Comparison of ENCODE assay signal across 8 cellular contexts in genomic region chr7:27031289-27032172, GRCh38.
DNase-seq lines count a peak whose midpoint lies in the region; ATAC-seq, FAIRE-seq and TF ChIP-seq lines count a peak whose summit lies in the region.

No MANE protein-coding gene starts in this region.

- H3K9me1 ChIP-seq in IMR-90 (ENCODE audit: insufficient read depth, low read length): no peaks in the 10 kb centered on the region

- H3K36me3 Mint-ChIP-seq in brain: no peaks in the 10 kb centered on the region

- H3K36me3 ChIP-seq in IMR-90 (ENCODE audit: control insufficient read depth, insufficient read depth, low read length): no peaks in the 10 kb centered on the region
- H3K36me3 ChIP-seq in thyroid gland: no peaks in the 10 kb centered on the region

- H3K27me3 Mint-ChIP-seq in brain: no peaks in the 10 kb centered on the region

- H3K27ac Mint-ChIP-seq in brain: peak overlapping the region in 3 of 5 experiments; percentile 42 to 61 (median 48)

- 0 out of 4 replicates have a peak overlapping the region, but pooled peaks of 1 of the 2 experiments have one; percentile 1 for H4K8ac ChIP-seq in IMR-90 (ENCODE audit: low read depth in 2 of 2, low read length in 2 of 2)

- H3K4me3 Mint-ChIP-seq in brain: peak overlapping the region in 1 of 5 experiments; percentile 4

- peaks cover 4% of the 10 kb centered on the region; the same call in 1 of the 2 replicates for H3K27me3 ChIP-seq in IMR-90 (ENCODE audit: control insufficient read depth, insufficient read depth, low read length)
- H3K27me3 ChIP-seq in thyroid gland: no peaks in the 10 kb centered on the region

- no peak overlapping the region for H3K27ac ChIP-seq in IMR-90 (ENCODE audit: insufficient read depth, low read length)
- H3K27ac ChIP-seq in thyroid gland: no peak overlapping the region

- H3K9me3 Mint-ChIP-seq in brain: no peaks in the 10 kb centered on the region

- H3K14ac ChIP-seq in IMR-90 (replicated peaks; ENCODE audit: low read depth, low read length): no peak overlapping the region

- no peak overlapping the region; the same call in 1 of the 2 replicates for H3K18ac ChIP-seq in IMR-90 (ENCODE audit: low read depth, low read length)

- TF ChIP-seq POLR2A in IMR-90 (IDR thresholded peaks at IDR 0.05; ENCODE audit: low read depth, low read length) (no peak), thyroid gland (IDR thresholded peaks at IDR 0.05) (no peak)

- H4K5ac ChIP-seq in IMR-90 (ENCODE audit: low read depth, low read length): no peak overlapping the region

- no peaks in the 10 kb centered on the region for H4K20me1 ChIP-seq in IMR-90 (ENCODE audit: insufficient read depth, low read length)

- no peak overlapping the region for H2BK15ac ChIP-seq in IMR-90 (ENCODE audit: low read depth, low read length)

- no peak overlapping the region for H3K23ac ChIP-seq in IMR-90 (ENCODE audit: low read depth, low read length)

- H3K9me3 ChIP-seq in IMR-90 (ENCODE audit: control insufficient read depth, insufficient read depth, low read length) (no peaks in the 10 kb centered on the region), thyroid gland (no peaks in the 10 kb centered on the region)

- no peak overlapping the region for H2BK20ac ChIP-seq in IMR-90 (ENCODE audit: low read depth, low read length)

- POLR2A ChIA-PET in IMR-90 (lab: Charles Lee; ENCODE audit: unreplicated experiment): no interaction called here

- H3K4me2 ChIP-seq in IMR-90 (ENCODE audit: low read depth, low read length): peak overlapping the region; percentile 95

- dilution Hi-C loops in IMR-90 (cut with HindIII; ENCODE audit: low sequenced_read_pairs, unreplicated experiment): no loop called here

- H3K79me1 ChIP-seq in IMR-90 (ENCODE audit: low read depth in 1 of 2, low read length in 2 of 2): no peaks in the 10 kb centered on the region

- in situ Hi-C loops in IMR-90 (cut with MboI; ENCODE audit: low sequenced_read_pairs): no loop called here

- intact Hi-C loops in IMR-90 (cut with micrococcal nuclease) (loop anchor here (5.0 kb wide), 1 partner anchor 101 kb away; the partner anchor contains the start of gene HOXA4), thyroid gland (cut with DNase I) (no loop called here)

- H2BK5ac ChIP-seq in IMR-90 (ENCODE audit: low read depth, low read length, poor library complexity, severe bottlenecking): peak overlapping the region; percentile 35

- H2AK5ac ChIP-seq in IMR-90 (ENCODE audit: low read depth, low read length): no peak overlapping the region

- BruUV-seq in IMR-90 (replicated peaks; lab: Mats Ljungman, UMichigan): no TSS peak

- peak; percentile 77 for ATAC-seq in IMR-90 (ENCODE audit: low read depth)

- H3K56ac ChIP-seq in IMR-90 (ENCODE audit: extremely low read depth, insufficient read depth, low read length): no peak overlapping the region

- H3K9ac ChIP-seq in IMR-90 (ENCODE audit: low read depth, low read length): no peak overlapping the region; the same call in 1 of the 2 replicates

- H2AK9ac ChIP-seq in IMR-90 (replicated peaks; ENCODE audit: low read depth, low read length, poor library complexity): no peak overlapping the region

- FAIRE-seq in GM19239 (lab: Jason Lieb, UNC): peak; percentile 72

- H3K4me1 ChIP-seq in IMR-90 (ENCODE audit: control insufficient read depth, insufficient read depth, low read length): peaks cover 2% of the 10 kb centered on the region; the same call in 1 of the 2 replicates
- H3K4me1 ChIP-seq in thyroid gland: no peaks in the 10 kb centered on the region

- H2AFZ ChIP-seq in IMR-90 (replicated peaks; ENCODE audit: low read length, poor library complexity): no peak overlapping the region

- no peak overlapping the region for H2BK120ac ChIP-seq in IMR-90 (ENCODE audit: low read depth, low read length)

- no peak overlapping the region for H4K91ac ChIP-seq in IMR-90 (ENCODE audit: insufficient read depth, low read depth, low read length)

- TF ChIP-seq CTCF in IMR-90 (conservative IDR thresholded peaks at IDR 0.05; ENCODE audit: low read depth, low read length): no peak
- no peak for TF ChIP-seq CTCF in brain (conservative IDR thresholded peaks at IDR 0.05)
- no peak for TF ChIP-seq CTCF in thyroid gland (IDR thresholded peaks at IDR 0.05)

- peaks cover 59% of the 10 kb centered on the region for H3K4me1 Mint-ChIP-seq in brain

- peak; percentile 85 to 90 for DNase-seq in AML-193 (lab: John Stamatoyannopoulos, UW)
- DNase-seq in GM19239 (ENCODE audit: insufficient read length, low spot score): no peak
- peak; percentile 87 for DNase-seq in IMR-90
- DNase-seq in non-pigmented ciliary epithelial cell (ENCODE audit: low read depth): peak; percentile 6
- no peak for DNase-seq in NCI-H1417 treated with DMSO at 0.1 percent for 48 hours (lab: John Stamatoyannopoulos, UW)
- no peak for DNase-seq in stimulated activated naive CD4-positive, alpha-beta T cell treated with Interleukin-2 at 50 U/mL for 16 hours (lab: John Stamatoyannopoulos, UW)
- no peak for DNase-seq in thyroid gland

- 92% methylated on average over 2 of the region's 8 CpGs; no CpG with 5 or more reads in 1 of the 2 experiments for WGBS in IMR-90 (ENCODE audit: extremely low coverage in 2 of 2, insufficient read length in 1 of 2), 2 experiments
- 83 to 93% methylated on average over 8 of the region's 8 CpGs for WGBS in thyroid gland, 2 donors

- peak overlapping the region; percentile 18; the same call in 1 of the 2 replicates for H3K4me3 ChIP-seq in IMR-90 (ENCODE audit: insufficient read depth, low read depth, low read length)
- H3K4me3 ChIP-seq in thyroid gland (replicated peaks in 1 of 3): no peak overlapping the region

- no peak overlapping the region for H3K4ac ChIP-seq in IMR-90 (ENCODE audit: low read depth, low read length)

- TF ChIP-seq RAD21 in IMR-90 (IDR thresholded peaks at IDR 0.05; ENCODE audit: low read length): no peak

- CTCF ChIA-PET in IMR-90 (lab: Yijun Ruan, JAX): interaction anchor here (1.0 kb wide), 1 partner anchor 11 kb away, joined by 3 read pairs; no protein-coding TSS in a partner anchor

TF ChIP-seq in IMR-90, 13 proteins besides CTCF, POLR2A, EP300 and RAD21:
- peak; percentile 81 for TF ChIP-seq CEBPB (IDR thresholded peaks at IDR 0.05; ENCODE audit: low read depth, low read length)
- TF ChIP-seq FOS (IDR thresholded peaks at IDR 0.05; ENCODE audit: low read depth, low read length): no peak
- no peak; the same call in 1 of the 2 replicates for TF ChIP-seq SMC3 (IDR thresholded peaks at IDR 0.05; ENCODE audit: low read depth, low read length)

Comparison
In these comparisons a context has a peak if more than half of its experiments do, and no peak if none do; other contexts are left out.
1. DNase-seq: peak in AML-193 (2 of 2), IMR-90 (single experiment) and non-pigmented ciliary epithelial cell (single experiment); none in GM19239 (single experiment), NCI-H1417 treated with DMSO at 0.1 percent for 48 hours (single experiment), stimulated activated naive CD4-positive, alpha-beta T cell treated with Interleukin-2 at 50 U/mL for 16 hours (single experiment) and thyroid gland (0 of 2).